17 cellular contexts compared by ENCODE assay signal in the genomic region with DNA sequence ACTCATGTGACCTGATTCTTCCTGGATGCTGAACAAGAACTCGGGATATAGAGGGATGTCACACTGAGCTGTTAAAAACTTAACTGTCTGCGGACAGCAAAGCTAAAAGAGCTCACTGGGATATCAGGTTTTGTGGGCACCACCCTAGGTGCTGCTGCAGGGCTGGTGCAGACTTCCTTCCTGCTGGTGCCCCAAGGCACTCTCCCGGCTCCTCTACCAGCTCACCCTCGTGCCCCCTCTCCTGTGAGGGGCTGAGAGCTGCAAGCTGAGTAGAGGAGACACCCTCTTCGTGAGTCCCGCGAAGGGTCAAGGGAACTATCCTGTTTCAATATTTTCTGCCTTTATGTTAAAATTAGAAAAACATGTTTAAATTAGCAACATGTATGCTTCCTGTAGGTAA.
DNase-seq lines count a peak whose midpoint lies in the region; ATAC-seq and TF ChIP-seq lines count a peak whose summit lies in the region.
"Had no signal": no experiment of that assay in that cellular context is flagged by ENCODE, and none has a peak within 500 bp of the region (broad histone marks: within the 10 kb centered on the region; RNA-seq: fewer than 3 reads in every experiment).

No MANE protein-coding gene starts in this region.

- H2BK15ac ChIP-seq in H9 (ENCODE audit: low read depth, low read length) = no peak overlapping the region
- H2BK15ac ChIP-seq in mesenchymal stem cell (ENCODE audit: low read depth, poor library complexity, severe bottlenecking) = no peak overlapping the region

- no peaks in the 10 kb centered on the region for H3K4me1 Mint-ChIP-seq in H9
- no peaks in the 10 kb centered on the region for H3K4me1 Mint-ChIP-seq in effector memory CD8-positive, alpha-beta T cell (ENCODE audit: low read depth in 2 of 2)
- H3K4me1 Mint-ChIP-seq: B cell, IgD-negative memory B cell had no signal

- TF ChIP-seq EP300 in sigmoid colon (IDR thresholded peaks at IDR 0.05) = no peak

- H3K14ac ChIP-seq in H9 (ENCODE audit: insufficient read depth, low read length) (no peak overlapping the region), mesenchymal stem cell (ENCODE audit: low read length in 2 of 2) (peak overlapping the region in 1 of 2 experiments; percentile 71)

- H3K9me3 ChIP-seq in H9 (ENCODE audit: control insufficient read depth, low read depth, low read length) = no peaks in the 10 kb centered on the region
- H3K9me3 ChIP-seq in mesenchymal stem cell (ENCODE audit: control insufficient read depth, low read length) = peaks cover 3% of the 10 kb centered on the region
- H3K9me3 ChIP-seq in sigmoid colon = no peaks in the 10 kb centered on the region
- H3K9me3 ChIP-seq: BLaER1 treated with 17β-estradiol and CSF1 and Interleukin-3, amounts not matched to agents 10 nM and 100 nM had no signal

- H3K36me3 ChIP-seq in mesenchymal stem cell (ENCODE audit: control insufficient read depth in 1 of 2, insufficient read depth in 2 of 2, low read depth in 1 of 2, low read length in 2 of 2) = no peaks in the 10 kb centered on the region
- no peaks in the 10 kb centered on the region for H3K36me3 ChIP-seq in sigmoid colon
- H3K36me3 ChIP-seq: BLaER1 treated with 17β-estradiol and CSF1 and Interleukin-3, amounts not matched to agents 10 nM and 100 nM had no signal

- no peak for TF ChIP-seq POLR2A in sigmoid colon (IDR thresholded peaks at IDR 0.05)

- H3K18ac ChIP-seq in H9 (ENCODE audit: insufficient read length, low read depth, low read length) (no peak overlapping the region), mesenchymal stem cell (ENCODE audit: low read depth in 1 of 2, low read length in 2 of 2) (peak overlapping the region in 1 of 2 experiments; percentile 24)

- no peak overlapping the region for H2BK12ac ChIP-seq in H9 (ENCODE audit: insufficient read length, low read depth, low read length)
- no peak overlapping the region for H2BK12ac ChIP-seq in mesenchymal stem cell (ENCODE audit: low read length in 2 of 2)

- CTCF ChIA-PET in GM10248 (lab: Yijun Ruan, JAX) = interaction anchor here (1.0 to 1.2 kb wide), 2 partner anchors 11 to 24 kb away, joined by 3 read pairs; no protein-coding TSS in a partner anchor

- H3K4me3 ChIP-seq in mesenchymal stem cell (ENCODE audit: insufficient read depth in 1 of 2, low read depth in 1 of 2, low read length in 2 of 2) = no peak overlapping the region
- H3K4me3 ChIP-seq in sigmoid colon = no peak overlapping the region
- H3K4me3 ChIP-seq: BLaER1 treated with 17β-estradiol and CSF1 and Interleukin-3, amounts not matched to agents 10 nM and 100 nM had no signal

- H4K8ac ChIP-seq in H9 (replicated peaks; ENCODE audit: insufficient read length, low read depth, low read length) = no peak overlapping the region
- H4K8ac ChIP-seq in mesenchymal stem cell (ENCODE audit: low read length) = no peak overlapping the region

- no peak overlapping the region for H4K5ac ChIP-seq in H9 (ENCODE audit: insufficient read length, low read depth, low read length)

- no peak for TF ChIP-seq CTCF in H9 (conservative IDR thresholded peaks at IDR 0.05)
- no peak for TF ChIP-seq CTCF in GM10248 (IDR thresholded peaks at IDR 0.05; ENCODE audit: control extremely low read depth, extremely low read depth, low read depth, missing control alignments)
- no peak for TF ChIP-seq CTCF in sigmoid colon (IDR thresholded peaks at IDR 0.05)

- H2BK5ac ChIP-seq in H9 (ENCODE audit: insufficient read length, low read length) = no peak overlapping the region
- no peak overlapping the region for H2BK5ac ChIP-seq in mesenchymal stem cell (ENCODE audit: low read depth, low read length, poor library complexity, severe bottlenecking)

- H3K4me2 ChIP-seq in H9 (ENCODE audit: insufficient read depth, insufficient read length, low read length) (no peak overlapping the region), mesenchymal stem cell (ENCODE audit: low read length, poor library complexity, severe bottlenecking) (no peak overlapping the region)
- H3K4me2 ChIP-seq: BLaER1 treated with 17β-estradiol and CSF1 and Interleukin-3, amounts not matched to agents 10 nM and 100 nM had no signal

- H3K9ac ChIP-seq in H9 (ENCODE audit: extremely low read depth, insufficient read length, low read length) (no peak overlapping the region), mesenchymal stem cell (ENCODE audit: low read length) (no peak overlapping the region)
- H3K9ac ChIP-seq: BLaER1 treated with 17β-estradiol and CSF1 and Interleukin-3, amounts not matched to agents 10 nM and 100 nM had no signal

- no peak overlapping the region for H2AK5ac ChIP-seq in H9 (ENCODE audit: insufficient read length, low read length)
- H2AK5ac ChIP-seq in mesenchymal stem cell (ENCODE audit: low read length, severe bottlenecking) = no peak overlapping the region

- POLR2A ChIA-PET in GM10248 (lab: Yijun Ruan, JAX) = no interaction called here

- no peak overlapping the region for H2BK120ac ChIP-seq in H9 (ENCODE audit: low read depth, low read length, poor library complexity, severe bottlenecking)
- H2BK120ac ChIP-seq in mesenchymal stem cell (ENCODE audit: low read depth, low read length) = no peak overlapping the region

- H3K4ac ChIP-seq in H9 (ENCODE audit: low read depth, low read length) (no peak overlapping the region), mesenchymal stem cell (ENCODE audit: low read depth in 1 of 2, low read length in 2 of 2) (no peak overlapping the region)

- H3K56ac ChIP-seq in H9 (ENCODE audit: insufficient read length, low read depth, low read length) = no peak overlapping the region

- H3K27me3 Mint-ChIP-seq in H9 (ENCODE audit: low read depth) = no peaks in the 10 kb centered on the region
- H3K27me3 Mint-ChIP-seq in effector memory CD8-positive, alpha-beta T cell = no peaks in the 10 kb centered on the region
- H3K27me3 Mint-ChIP-seq: B cell, IgD-negative memory B cell had no signal

- H3K4me1 ChIP-seq in H9 (ENCODE audit: insufficient read depth, low read length) (no peaks in the 10 kb centered on the region), mesenchymal stem cell (ENCODE audit: control insufficient read depth, insufficient read depth, low read depth, low read length) (no peaks in the 10 kb centered on the region), sigmoid colon (no peaks in the 10 kb centered on the region)
- H3K4me1 ChIP-seq: BLaER1 treated with 17β-estradiol and CSF1 and Interleukin-3, amounts not matched to agents 10 nM and 100 nM had no signal

- no peaks in the 10 kb centered on the region for H3K36me3 Mint-ChIP-seq in H9 (ENCODE audit: insufficient read depth in 1 of 3, low read depth in 3 of 3)
- H3K36me3 Mint-ChIP-seq in effector memory CD8-positive, alpha-beta T cell (ENCODE audit: insufficient read depth) = no peaks in the 10 kb centered on the region
- H3K36me3 Mint-ChIP-seq: CD8-positive, alpha-beta T cell; IgD-negative memory B cell had no signal

- no peak overlapping the region for H2BK20ac ChIP-seq in H9 (ENCODE audit: low read depth, low read length, poor library complexity, severe bottlenecking)

- no peak overlapping the region for H3K27ac ChIP-seq in H9 (ENCODE audit: insufficient read length, low read depth, low read length)
- H3K27ac ChIP-seq in mesenchymal stem cell (ENCODE audit: low read length, poor library complexity, severe bottlenecking) = no peak overlapping the region
- H3K27ac ChIP-seq in sigmoid colon = no peak overlapping the region
- H3K27ac ChIP-seq: BLaER1 treated with 17β-estradiol and CSF1 and Interleukin-3, amounts not matched to agents 10 nM and 100 nM had no signal

- ATAC-seq in effector memory CD8-positive, alpha-beta T cell (replicated peaks) = no peak
- ATAC-seq: CD8-positive, alpha-beta T cell; HepG2 had no signal

- peak; percentile 41 for DNase-seq in H9
- DNase-seq in M059J (ENCODE audit: low read depth) = peak; percentile 11
- DNase-seq in mesenchymal stem cell = no peak
- DNase-seq in GM10248 (ENCODE audit: extremely low spot score) = no peak
- no peak for DNase-seq in NCI-H69 (lab: John Stamatoyannopoulos, UW)
- DNase-seq in sigmoid colon = no peak
- no peak for DNase-seq in effector memory CD8-positive, alpha-beta T cell
- DNase-seq: Calu3; CD8-positive, alpha-beta T cell; DMS79 treated with DMSO at 0.1 percent for 48 hours; EL; HCEC 1CT; KG1 had no signal

- no peaks in the 10 kb centered on the region for H3K23me2 ChIP-seq in H9 (ENCODE audit: insufficient read length, low read depth, low read length, poor library complexity, severe bottlenecking)

- no peak overlapping the region for H3K27ac Mint-ChIP-seq in H9
- no peak overlapping the region for H3K27ac Mint-ChIP-seq in effector memory CD8-positive, alpha-beta T cell
- H3K27ac Mint-ChIP-seq: B cell; CD8-positive, alpha-beta T cell; IgD-negative memory B cell had no signal

- no peak overlapping the region for H2AFZ ChIP-seq in H9 (ENCODE audit: low read length)
- peak overlapping the region; percentile 53 for H2AFZ ChIP-seq in mesenchymal stem cell (ENCODE audit: low read depth, low read length)

- H3K23ac ChIP-seq in H9 (ENCODE audit: insufficient read length, low read depth, low read length) = no peak overlapping the region
- H3K23ac ChIP-seq in mesenchymal stem cell (ENCODE audit: low read length in 2 of 2) = no peak overlapping the region

- WGBS in H9 (ENCODE audit: extremely low coverage, insufficient read length, low lambda C conversion rate) = no CpG with 5 or more reads among the region's 7 CpGs
- 97% methylated on average over 3 of the region's 7 CpGs for WGBS in mesenchymal stem cell
- WGBS in sigmoid colon, 2 donors = 88 to 92% methylated on average over 7 of the region's 7 CpGs

- no peak overlapping the region for H3K4me3 Mint-ChIP-seq in H9
- H3K4me3 Mint-ChIP-seq in effector memory CD8-positive, alpha-beta T cell = no peak overlapping the region
- H3K4me3 Mint-ChIP-seq: B cell; CD8-positive, alpha-beta T cell; IgD-negative memory B cell had no signal

- H4K91ac ChIP-seq in H9 (ENCODE audit: insufficient read length, low read depth, low read length) (no peak overlapping the region), mesenchymal stem cell (ENCODE audit: low read length) (no peak overlapping the region)

- no peaks in the 10 kb centered on the region for H3K9me3 Mint-ChIP-seq in H9
- H3K9me3 Mint-ChIP-seq in effector memory CD8-positive, alpha-beta T cell = no peaks in the 10 kb centered on the region
- H3K9me3 Mint-ChIP-seq: CD8-positive, alpha-beta T cell; IgD-negative memory B cell had no signal

- H3K27me3 ChIP-seq in H9 (ENCODE audit: insufficient read depth, low read length) (no peaks in the 10 kb centered on the region), mesenchymal stem cell (ENCODE audit: control insufficient read depth in 1 of 2, insufficient read depth in 1 of 2, low read length in 2 of 2) (no peaks in the 10 kb centered on the region), sigmoid colon (no peaks in the 10 kb centered on the region)
- H3K27me3 ChIP-seq: BLaER1 treated with 17β-estradiol and CSF1 and Interleukin-3, amounts not matched to agents 10 nM and 100 nM had no signal

- no peaks in the 10 kb centered on the region for H4K20me1 ChIP-seq in H9 (ENCODE audit: control insufficient read depth, insufficient read depth, insufficient read length)
- H4K20me1 ChIP-seq: BLaER1 treated with 17β-estradiol and CSF1 and Interleukin-3, amounts not matched to agents 10 nM and 100 nM had no signal

- no peaks in the 10 kb centered on the region for H3K79me1 ChIP-seq in H9 (ENCODE audit: insufficient read depth, low read depth, low read length, poor library complexity, severe bottlenecking)
- H3K79me1 ChIP-seq in mesenchymal stem cell (replicated peaks; ENCODE audit: low read length, poor library complexity, severe bottlenecking) = no peaks in the 10 kb centered on the region

- no peak overlapping the region for H3T11ph ChIP-seq in H9 (ENCODE audit: low read length)

- intact Hi-C loops in sigmoid colon (cut with DNase I) = no loop called here

- no peaks in the 10 kb centered on the region for H3K79me2 ChIP-seq in H9 (ENCODE audit: insufficient read depth, low read length)

Comparison
In these comparisons a context has a peak if more than half of its experiments do, and no peak if none do; other contexts are left out.
1. DNase-seq: peak in H9 (single experiment) and M059J (single experiment); none in mesenchymal stem cell (single experiment), GM10248 (single experiment), NCI-H69 (single experiment), sigmoid colon (single experiment) and effector memory CD8-positive, alpha-beta T cell (0 of 3).